ENCODE assay signal across 17 cellular contexts in the genomic region with DNA sequence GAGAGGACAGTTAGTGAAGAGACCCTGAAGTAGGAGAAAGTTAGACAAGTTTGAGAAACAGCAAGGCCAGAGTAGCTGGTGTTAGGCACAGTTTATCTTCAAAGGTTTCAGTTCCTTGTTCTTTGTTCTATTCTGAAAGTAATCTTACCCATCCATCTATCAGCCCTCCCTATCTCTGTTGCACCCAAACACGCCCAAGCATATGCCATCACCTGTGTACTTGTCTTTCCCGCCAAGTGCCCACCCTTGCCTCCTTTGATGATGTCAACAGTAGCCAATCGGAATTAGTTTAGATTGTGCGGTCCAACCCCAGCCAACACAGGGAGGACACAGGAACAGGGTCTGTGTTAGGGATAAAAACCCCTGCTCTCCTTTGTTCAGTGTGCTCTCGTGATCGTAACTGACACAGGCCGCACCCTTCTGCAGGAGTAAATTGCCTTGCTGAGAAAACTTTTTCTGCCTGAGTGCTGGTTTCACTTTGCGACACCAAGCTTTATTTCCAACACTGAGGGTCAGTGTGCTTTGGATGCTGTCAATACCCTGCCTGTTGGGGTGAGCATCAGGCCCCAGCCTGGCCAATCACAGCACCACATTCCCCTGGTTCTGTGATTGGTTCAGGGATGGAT. TPM values are rescaled to one million over a fixed set of nuclear protein-coding genes. Genes with fewer than 3 reads are reported as not detected.
A peak's percentile ranks its signal among the peaks of the same experiment; 100 is the strongest.
DNase-seq lines count a peak whose midpoint lies in the region; ATAC-seq, FAIRE-seq and TF ChIP-seq lines count a peak whose summit lies in the region.
"Had no signal": no experiment of that assay in that cellular context is flagged by ENCODE, and none has a peak within 500 bp of the region (broad histone marks: within the 10 kb centered on the region; RNA-seq: fewer than 3 reads in every experiment).

No MANE protein-coding gene starts in this region.

- no peaks in the 10 kb centered on the region for H3K27me3 Mint-ChIP-seq in IgD-negative memory B cell

- POLR2A ChIA-PET in GM12878 (lab: Charles Lee) = interaction anchor here (0.8 kb wide), 1 partner anchor 11 kb away, joined by 3 read pairs; no protein-coding TSS in a partner anchor

- ATAC-seq in GM18907 (IDR thresholded peaks at IDR 0.05; ENCODE audit: unreplicated experiment) (peak; percentile 53), GM12878 (peak; percentile 46), mucosa of descending colon (no peak), GM18519 (IDR thresholded peaks at IDR 0.05; ENCODE audit: low FRiP score, unreplicated experiment) (no peak)
- ATAC-seq: right cardiac atrium had no signal

- no peak for TF ChIP-seq RAD21 in GM12878 (IDR thresholded peaks at IDR 0.05; ENCODE audit: insufficient read depth, low read depth, low read length)

- no peak overlapping the region; the same call in 1 of the 2 replicates for H3K4me2 ChIP-seq in GM12878 (ENCODE audit: control insufficient read depth, insufficient read depth)

- no peaks in the 10 kb centered on the region for H3K27me3 ChIP-seq in GM12878 (replicated peaks in 1 of 2; ENCODE audit: control insufficient read depth in 2 of 2, insufficient read depth in 2 of 2, low read length in 1 of 2)
- H3K27me3 ChIP-seq in tibial nerve = no peaks in the 10 kb centered on the region

- WGBS in GM12878 (ENCODE audit: insufficient coverage, insufficient replicate concordance, low lambda C conversion rate, missing lambda C conversion rate) = 78% methylated on average over 8 of the region's 8 CpGs
- 95 to 97% methylated on average over 8 of the region's 8 CpGs for WGBS in tibial nerve, 2 donors

- RAD21 ChIA-PET in GM12878 (lab: Charles Lee; ENCODE audit: unreplicated experiment) = no interaction called here

- H3K4me3 ChIP-seq in GM12864 (ENCODE audit: low read depth, low read length) (no peak overlapping the region), GM12878 (no peak overlapping the region), mucosa of descending colon (no peak overlapping the region), tibial nerve (no peak overlapping the region)

- H3K4me1 ChIP-seq in GM12878 (ENCODE audit: control insufficient read depth, insufficient read depth, low read length) (peaks cover 26% of the 10 kb centered on the region), mucosa of descending colon (ENCODE audit: low read depth) (peaks cover 5% of the 10 kb centered on the region), tibial nerve (peaks cover 0 to 6% (median 0%) of the 10 kb centered on the region in 4 donors)

- H3K27ac ChIP-seq in GM12878 (ENCODE audit: control insufficient read depth, insufficient read depth) (peak overlapping the region; percentile 56; the same call in 1 of the 2 replicates), tibial nerve (no peak overlapping the region)

- peaks cover 11% of the 10 kb centered on the region for H3K36me3 Mint-ChIP-seq in IgD-negative memory B cell

- H3K36me3 ChIP-seq in GM12878 (ENCODE audit: control insufficient read depth in 2 of 2, insufficient read depth in 2 of 2, low read length in 1 of 2) (no peaks in the 10 kb centered on the region; a peak in 1 of 4 replicates), mucosa of descending colon (ENCODE audit: low read depth) (no peaks in the 10 kb centered on the region), tibial nerve (no peaks in the 10 kb centered on the region)

- DNase-seq in GM12864 (ENCODE audit: low read depth) (peak; percentile 47), GM12878 (ENCODE audit: low read depth, low spot score) (peak; percentile 40), amniotic stem cell (lab: John Stamatoyannopoulos, UW) (no peak), mucosa of descending colon (no peak), tibial nerve (ENCODE audit: low spot score in 2 of 2) (no peak)
- DNase-seq: activated gamma-delta T cell treated with Interleukin-2 at 50 U/mL for 16 hours; AML-193; NCI-H2171 treated with DMSO at 0.1 percent for 48 hours; right cardiac atrium; stimulated activated CD4-positive, alpha-beta T cell treated with anti-CD3 and anti-CD28 coated beads, Interleukin-4, amount 100 ng/mL, for 4 hours had no signal

- no peak for TF ChIP-seq CTCF in GM12864 (IDR thresholded peaks at IDR 0.05; ENCODE audit: low read depth, low read length, missing control alignments)
- TF ChIP-seq CTCF in GM12878 (IDR thresholded peaks at IDR 0.05 in 2 of 3, conservative IDR thresholded peaks at IDR 0.05 in 1 of 3; ENCODE audit: control insufficient read depth in 2 of 3, extremely low read depth in 1 of 3, insufficient read depth in 1 of 3, low read depth in 3 of 3, low read length in 3 of 3) = no peak
- no peak for TF ChIP-seq CTCF in mucosa of descending colon (IDR thresholded peaks at IDR 0.05)
- TF ChIP-seq CTCF in tibial nerve (IDR thresholded peaks at IDR 0.05) = no peak

- CTCF ChIA-PET in GM12878 (lab: Yijun Ruan, JAX) = interaction anchor here (1.4 to 1.5 kb wide), 3 partner anchors 12 to 77 kb away, joined by 3 to 5 read pairs (median 3); no protein-coding TSS in a partner anchor

- peak; percentile 93 for FAIRE-seq in GM12878 (lab: Jason Lieb, UNC)
- FAIRE-seq: D721Med, TTC549 had no signal

- intact Hi-C loops in GM12878 (cut with micrococcal nuclease; ENCODE audit: unreplicated experiment) (no loop called here), mucosa of descending colon (cut with DNase I, micrococcal nuclease) (no loop called here)

- TF ChIP-seq POLR2A in GM12878 (IDR thresholded peaks at IDR 0.05; ENCODE audit: low read depth, low read length) (no peak), tibial nerve (IDR thresholded peaks at IDR 0.05) (no peak)

- H3K27ac Mint-ChIP-seq in IgD-negative memory B cell = peak overlapping the region; percentile 20 to 95 (median 60)
- H3K27ac Mint-ChIP-seq: mesothelial cell of epicardium, type B pancreatic cell had no signal

- peaks cover 2 to 8% (median 5%) of the 10 kb centered on the region in 3 donors for H3K9me3 Mint-ChIP-seq in IgD-negative memory B cell

- peaks cover 28 to 52% (median 38%) of the 10 kb centered on the region in 3 donors for H3K4me1 Mint-ChIP-seq in IgD-negative memory B cell

- no TSS peak for BruUV-seq in GM12878 (replicated peaks; lab: Mats Ljungman, UMichigan)

- H3K4me3 Mint-ChIP-seq in IgD-negative memory B cell = peak overlapping the region; percentile 28 to 90 (median 41)
- H3K4me3 Mint-ChIP-seq: mesothelial cell of epicardium, type B pancreatic cell had no signal

- SMC1A ChIA-PET in GM12878 (lab: Charles Lee; ENCODE audit: uncharacterized antibody, unreplicated experiment) = interaction anchor here (0.7 to 1.7 kb wide), 4 partner anchors 14 to 219 kb away, joined by 3 to 4 read pairs (median 3); no protein-coding TSS in a partner anchor

- no peak overlapping the region for H2AFZ ChIP-seq in GM12878 (ENCODE audit: control insufficient read depth, low read depth, low read length)

- H4K20me1 ChIP-seq in GM12878 (ENCODE audit: control insufficient read depth, insufficient read depth) = no peaks in the 10 kb centered on the region

- H3K9ac ChIP-seq in GM12878 (ENCODE audit: control insufficient read depth, insufficient read depth, low read length) = no peak overlapping the region

- in situ Hi-C loops in GM12878 (cut with MboI) = no loop called here

- TF ChIP-seq EP300 in GM12878 (IDR thresholded peaks at IDR 0.05; ENCODE audit: borderline replicate concordance in 1 of 2, control insufficient read depth in 1 of 2, low read depth in 2 of 2, low read length in 2 of 2) (peak in 1 of 2 experiments; percentile 40; a peak in 1 of 4 replicates), tibial nerve (IDR thresholded peaks at IDR 0.05) (no peak)

- H3K9me3 ChIP-seq in GM12878 (replicated peaks; ENCODE audit: control insufficient read depth, insufficient read depth, low read length) (peaks cover 26% of the 10 kb centered on the region), mucosa of descending colon (peaks cover 11% of the 10 kb centered on the region), tibial nerve (peaks cover 0 to 18% (median 0%) of the 10 kb centered on the region in 4 donors)

- no peaks in the 10 kb centered on the region for H3K79me2 ChIP-seq in GM12878 (ENCODE audit: control insufficient read depth, insufficient read depth, low read length)

RNA-seq across cellular contexts. Expression of a gene that starts 4.7 kb away (rescaled TPM):
- polyA plus RNA-seq in IgD-negative memory B cell (7.0 TPM), GM12878 (2011; rRNA removed) (0.88 and 1.3 TPM in 2 replicates), GM12878 (2014; fragmentation: Illumina TruSeq; extraction: Trizol) (3.2 and 3.4 TPM in 2 replicates), GM12878 (2014; fragmentation: Nextera tagmentation; extraction: Ambion mirVana) (under 1 TPM; 0.24 to 0.32 TPM), GM12878 (2014; rRNA removed) (3.3 and 5.3 TPM in 2 replicates), GM12878 (2016; fragmentation: Nextera tagmentation; extraction: Ambion mirVana) (1 to 10 TPM in 1 of 2 experiments, under 1 TPM in 1; 0.72 to 1.3 TPM)
- 0.27 and 0.67 TPM in 2 replicates for total RNA-seq in GM12878 (2013; cell fraction: nucleolus; rRNA removed)
- total RNA-seq in GM12878 (2014; rRNA removed) (3.8 and 4.0 TPM in 2 replicates), GM12878 (2014; rRNA removed; fragmentation: Illumina TruSeq; extraction: Trizol) (2.1 and 2.2 TPM in 2 replicates), GM12878 (2021) (5.1 and 5.2 TPM in 2 replicates), mucosa of descending colon (10 to 100 TPM in 2 of 3 donors, 1 to 10 TPM in 1; 4.8 to 12.6 (median 10.8) TPM), tibial nerve (1 to 10 TPM in 3 of 4 donors, not detected in 1; 2.7 to 6.1 (median 5.7) TPM)
- polyA plus RNA-seq in GM12878 (2011; ENCODE audit: low read depth) = 0.55 TPM
- polyA plus RNA-seq in GM12878 (2011; cell fraction: cytosol; rRNA removed) = 2.6 and 3.1 TPM in 2 replicates
- polyA plus RNA-seq in GM12878 (2011; cell fraction: nucleus; rRNA removed) = 0.87 and 1.7 TPM in 2 replicates
- 0.35 and 0.42 TPM in 2 replicates for polyA plus RNA-seq in GM12878 (2012)
- polyA minus RNA-seq in GM12878 (2011; rRNA and poly(A)+ RNA removed) = 2.9 TPM in 2 replicates
- 0.53 and 1.2 TPM in 2 replicates for polyA minus RNA-seq in GM12878 (2011; cell fraction: cytosol; rRNA and poly(A)+ RNA removed)
- 1.6 and 3.6 TPM in 2 replicates for polyA minus RNA-seq in GM12878 (2011; cell fraction: nucleus; rRNA and poly(A)+ RNA removed)

RNA-seq across cellular contexts. Expression of a gene that starts 39.9 kb away (rescaled TPM):
- not detected for polyA plus RNA-seq in IgD-negative memory B cell
- 0.50 and 0.73 TPM in 2 replicates for total RNA-seq in GM12878 (2013; cell fraction: nucleolus; rRNA removed)
- total RNA-seq in GM12878 (2014; rRNA removed) = 0.40 and 0.87 TPM in 2 replicates
- 0.32 and 0.67 TPM in 2 replicates for total RNA-seq in GM12878 (2014; rRNA removed; fragmentation: Illumina TruSeq; extraction: Trizol)
- total RNA-seq in GM12878 (2021) = 0.95 and 1.4 TPM in 2 replicates
- 0.31 TPM for polyA plus RNA-seq in GM12878 (2011; ENCODE audit: low read depth)
- polyA plus RNA-seq in GM12878 (2011; rRNA removed) = 0.16 and 0.30 TPM in 2 replicates
- polyA plus RNA-seq in GM12878 (2011; cell fraction: cytosol; rRNA removed) = 0.37 and 0.46 TPM in 2 replicates
- polyA plus RNA-seq in GM12878 (2011; cell fraction: nucleus; rRNA removed) = 1.0 and 1.3 TPM in 2 replicates
- 0.34 and 0.65 TPM in 2 replicates for polyA plus RNA-seq in GM12878 (2012)
- 0.59 and 0.60 TPM in 2 replicates for polyA plus RNA-seq in GM12878 (2014; fragmentation: Illumina TruSeq; extraction: Trizol)
- under 1 TPM; 0.11 to 0.22 TPM for polyA plus RNA-seq in GM12878 (2014; fragmentation: Nextera tagmentation; extraction: Ambion mirVana)
- 0.42 and 0.76 TPM in 2 replicates for polyA plus RNA-seq in GM12878 (2014; rRNA removed)
- polyA plus RNA-seq in GM12878 (2016; fragmentation: Nextera tagmentation; extraction: Ambion mirVana) = under 1 TPM; 0.23 to 0.66 TPM
- polyA minus RNA-seq in GM12878 (2011; rRNA and poly(A)+ RNA removed) = 0.07 and 0.82 TPM in 2 replicates
- polyA minus RNA-seq in GM12878 (2011; cell fraction: cytosol; rRNA and poly(A)+ RNA removed) = not detected in 2 replicates
- polyA minus RNA-seq in GM12878 (2011; cell fraction: nucleus; rRNA and poly(A)+ RNA removed) = 0.73 and 1.8 TPM in 2 replicates
- total RNA-seq in mucosa of descending colon = 100 to 1,000 TPM in 1 of 3 donors, 10 to 100 TPM in 2; 45.8 to 110 (median 61.5) TPM
- total RNA-seq in tibial nerve = 10 to 100 TPM in 1 of 4 donors, 1 to 10 TPM in 3; 2.4 to 10.2 (median 4.6) TPM

Comparison
In these comparisons a context has a peak if more than half of its experiments do, and no peak if none do; other contexts are left out.
1. DNase-seq: peak in GM12864 (single experiment) and GM12878 (single experiment); none in amniotic stem cell (single experiment), mucosa of descending colon (0 of 3) and tibial nerve (0 of 2).
2. ATAC-seq: peak in GM18907 (single experiment) and GM12878 (single experiment); none in mucosa of descending colon (single experiment) and GM18519 (single experiment).
3. RNA of a gene that starts 39.9 kb away (total RNA-seq): 45.8 to 110 TPM in mucosa of descending colon; 2.4 to 10.2 TPM in tibial nerve and 0.32 to 1.4 TPM in GM12878; every median in the first group is over 4 times any median in the second.